Comparison of ENCODE assay signal across 17 cellular contexts in genomic region chr19:21439372-21439771, GRCh38. TPM values are rescaled to one million over a fixed set of nuclear protein-coding genes. Genes with fewer than 3 reads are reported as not detected.
DNase-seq lines count a peak whose midpoint lies in the region; ATAC-seq and TF ChIP-seq lines count a peak whose summit lies in the region.
"Had no signal": no experiment of that assay in that cellular context is flagged by ENCODE, and none has a peak within 500 bp of the region (broad histone marks: within the 10 kb centered on the region; RNA-seq: fewer than 3 reads in every experiment).

No MANE protein-coding gene starts in this region.

- peak overlapping the region; percentile 30 for H3K9ac ChIP-seq in mesenchymal stem cell (ENCODE audit: low read length)

- no peak overlapping the region for H3K18ac ChIP-seq in mesenchymal stem cell (ENCODE audit: low read depth in 1 of 2, low read length in 2 of 2)

- H3K9me3 ChIP-seq in mesenchymal stem cell (ENCODE audit: control insufficient read depth, low read length): peaks cover 69% of the 10 kb centered on the region
- no peaks in the 10 kb centered on the region for H3K9me3 ChIP-seq in upper lobe of right lung
- H3K9me3 ChIP-seq: psoas muscle had no signal

- H3K36me3 Mint-ChIP-seq in CD14-positive monocyte: no peaks in the 10 kb centered on the region

- DNase-seq in DMS53 (lab: John Stamatoyannopoulos, UW) (peak; percentile 46), DMS53 treated with DMSO at 0.1 percent for 48 hours (lab: John Stamatoyannopoulos, UW; ENCODE audit: unreplicated experiment) (no peak), coronary artery (ENCODE audit: low spot score) (no peak), mesenchymal stem cell (no peak), upper lobe of right lung (no peak), SW480 (ENCODE audit: low spot score) (no peak), CD14-positive monocyte (ENCODE audit: low spot score) (no peak)
- DNase-seq in activated CD8-positive, alpha-beta memory T cell treated with anti-CD3 and anti-CD28 coated beads, Interleukin-2, amount 50 U/mL, for 4 hours: no peak
- DNase-seq: activated naive CD8-positive, alpha-beta T cell treated with anti-CD3 and anti-CD28 coated beads for 36 hours; CD8-positive, alpha-beta T cell; esophagus squamous epithelium; GF-D8; Kasumi-1; psoas muscle; stimulated activated CD4-positive, alpha-beta T cell treated with anti-CD3 and anti-CD28 coated beads, Interleukin-2, amount 100 ng/mL, for 48 hours had no signal

- H3K79me1 ChIP-seq in mesenchymal stem cell (replicated peaks; ENCODE audit: low read length, poor library complexity, severe bottlenecking): no peaks in the 10 kb centered on the region

- peak overlapping the region in 1 of 7 donors; percentile 48 for H3K27ac Mint-ChIP-seq in CD14-positive monocyte
- H3K27ac Mint-ChIP-seq: activated naive CD8-positive, alpha-beta T cell treated with anti-CD3 and anti-CD28 coated beads for 36 hours; CD8-positive, alpha-beta T cell had no signal

- H3K36me3 ChIP-seq in mesenchymal stem cell (ENCODE audit: control insufficient read depth in 1 of 2, insufficient read depth in 2 of 2, low read depth in 1 of 2, low read length in 2 of 2): peaks cover 0 to 3% of the 10 kb centered on the region in 2 experiments
- H3K36me3 ChIP-seq in upper lobe of right lung: no peaks in the 10 kb centered on the region
- H3K36me3 ChIP-seq: esophagus squamous epithelium had no signal

- H3K23ac ChIP-seq in mesenchymal stem cell (ENCODE audit: low read length in 2 of 2): no peak overlapping the region

- no peak overlapping the region for H2BK15ac ChIP-seq in mesenchymal stem cell (ENCODE audit: low read depth, poor library complexity, severe bottlenecking)

- no peak overlapping the region for H4K91ac ChIP-seq in mesenchymal stem cell (ENCODE audit: low read length)

- intact Hi-C loops in upper lobe of right lung (cut with DNase I): no loop called here
- intact Hi-C loops in CD14-positive monocyte (cut with micrococcal nuclease): no loop called here

- H3K4ac ChIP-seq in mesenchymal stem cell (ENCODE audit: low read depth in 1 of 2, low read length in 2 of 2): no peak overlapping the region

- no peak overlapping the region for H4K8ac ChIP-seq in mesenchymal stem cell (ENCODE audit: low read length)

- H2BK120ac ChIP-seq in mesenchymal stem cell (ENCODE audit: low read depth, low read length): no peak overlapping the region

- no peak overlapping the region for H2BK5ac ChIP-seq in mesenchymal stem cell (ENCODE audit: low read depth, low read length, poor library complexity, severe bottlenecking)

- no peak overlapping the region for H2AFZ ChIP-seq in mesenchymal stem cell (ENCODE audit: low read depth, low read length)

- WGBS in mesenchymal stem cell: 90% methylated on average over 3 of the region's 3 CpGs

- H3K27me3 ChIP-seq in mesenchymal stem cell (ENCODE audit: control insufficient read depth in 1 of 2, insufficient read depth in 1 of 2, low read length in 2 of 2): no peaks in the 10 kb centered on the region
- no peaks in the 10 kb centered on the region for H3K27me3 ChIP-seq in upper lobe of right lung
- H3K27me3 ChIP-seq: esophagus squamous epithelium had no signal

- TF ChIP-seq CTCF in coronary artery (IDR thresholded peaks at IDR 0.05) (no peak), upper lobe of right lung (IDR thresholded peaks at IDR 0.05) (no peak), CD14-positive monocyte (IDR thresholded peaks at IDR 0.05) (no peak)

- H3K14ac ChIP-seq in mesenchymal stem cell (ENCODE audit: low read length in 2 of 2): no peak overlapping the region

- H2BK12ac ChIP-seq in mesenchymal stem cell (ENCODE audit: low read length in 2 of 2): no peak overlapping the region

- peaks cover 34 to 81% (median 56%) of the 10 kb centered on the region in 7 donors for H3K9me3 Mint-ChIP-seq in CD14-positive monocyte

- H3K4me3 ChIP-seq in coronary artery (peak overlapping the region; percentile 54), mesenchymal stem cell (ENCODE audit: insufficient read depth in 1 of 2, low read depth in 1 of 2, low read length in 2 of 2) (no peak overlapping the region), upper lobe of right lung (no peak overlapping the region)
- H3K4me3 ChIP-seq: esophagus squamous epithelium, psoas muscle had no signal

- H3K4me3 Mint-ChIP-seq in CD14-positive monocyte: peak overlapping the region in 1 of 2 donors; percentile 60
- H3K4me3 Mint-ChIP-seq: activated naive CD8-positive, alpha-beta T cell treated with anti-CD3 and anti-CD28 coated beads for 36 hours; CD8-positive, alpha-beta T cell had no signal

- H2AK5ac ChIP-seq in mesenchymal stem cell (ENCODE audit: low read length, severe bottlenecking): no peak overlapping the region

- peaks cover 0 to 1% (median 0%) of the 10 kb centered on the region in 3 donors for H3K27me3 Mint-ChIP-seq in CD14-positive monocyte (ENCODE audit: low read depth in 3 of 3)
- H3K27me3 Mint-ChIP-seq: activated naive CD8-positive, alpha-beta T cell treated with anti-CD3 and anti-CD28 coated beads for 36 hours had no signal

- H3K27ac ChIP-seq in coronary artery: peak overlapping the region; percentile 55 to 61
- no peak overlapping the region for H3K27ac ChIP-seq in mesenchymal stem cell (ENCODE audit: low read length, poor library complexity, severe bottlenecking)
- peak overlapping the region; percentile 56 for H3K27ac ChIP-seq in upper lobe of right lung
- H3K27ac ChIP-seq: 22Rv1, HL-60, psoas muscle had no signal

- H3K4me2 ChIP-seq in mesenchymal stem cell (ENCODE audit: low read length, poor library complexity, severe bottlenecking): no peak overlapping the region

- peaks cover 14% of the 10 kb centered on the region for H3K4me1 Mint-ChIP-seq in CD14-positive monocyte
- H3K4me1 Mint-ChIP-seq: activated naive CD8-positive, alpha-beta T cell treated with anti-CD3 and anti-CD28 coated beads for 36 hours had no signal

- H3K4me1 ChIP-seq in mesenchymal stem cell (ENCODE audit: control insufficient read depth, insufficient read depth, low read depth, low read length) (no peaks in the 10 kb centered on the region), upper lobe of right lung (no peaks in the 10 kb centered on the region)
- H3K4me1 ChIP-seq: esophagus squamous epithelium, psoas muscle had no signal

- ATAC-seq in upper lobe of right lung: peak; percentile 37
- ATAC-seq: CD8-positive, alpha-beta T cell had no signal

RNA-seq across cellular contexts. Expression of gene ZNF493, which starts 42.4 kb away (rescaled TPM):
- 2.6 TPM for polyA plus RNA-seq in mesenchymal stem cell (2013, experiment 1 of 2)
- polyA plus RNA-seq in mesenchymal stem cell (2013, experiment 2 of 2): 2.8 TPM
- total RNA-seq in upper lobe of right lung: 29.4 TPM
- polyA plus RNA-seq in CD14-positive monocyte: 1 to 10 TPM; 2.1 to 2.6 TPM
